In genomic region chr2:107502463-107503079, GRCh38 we compare ENCODE assay signal across 16 cellular contexts.
"Had no signal": no experiment of that assay in that cellular context is flagged by ENCODE, and none has a peak within 500 bp of the region (broad histone marks: within the 10 kb centered on the region; RNA-seq: fewer than 3 reads in every experiment).

No MANE protein-coding gene starts in this region.

- H3K4me1 ChIP-seq: breast epithelium, foreskin keratinocyte, left lung had no signal

- H3K9me3 Mint-ChIP-seq: activated naive CD8-positive, alpha-beta T cell treated with anti-CD3 and anti-CD28 coated beads for 36 hours; activated T-helper 1 cell treated with anti-CD3 and anti-CD28 coated beads, Interleukin-12 subunit alpha, Interleukin-12 subunit beta, Interleukin-2, Interleukin-4 antibody, amounts not matched to agents 30 ng/mL and 10 ng/mL and 1 ng/mL, durations not matched to agents 14 hours and 24 hours and 36 hours; stimulated activated effector memory CD8-positive, alpha-beta T cell treated with anti-CD3 and anti-CD28 coated beads, Interleukin-12 subunit alpha, Interleukin-12 subunit beta, amount 100 ng/mL, for 72 hours had no signal

- ATAC-seq: foreskin keratinocyte; left lung; mucosa of descending colon; naive thymus-derived CD4-positive, alpha-beta T cell; stimulated activated effector memory CD8-positive, alpha-beta T cell treated with anti-CD3 and anti-CD28 coated beads, Interleukin-12 subunit alpha, Interleukin-12 subunit beta, amount 100 ng/mL, for 72 hours had no signal

- H3K27ac ChIP-seq: breast epithelium, foreskin keratinocyte, left lung had no signal

- H3K27me3 Mint-ChIP-seq: activated naive CD8-positive, alpha-beta T cell treated with anti-CD3 and anti-CD28 coated beads for 36 hours; naive thymus-derived CD4-positive, alpha-beta T cell had no signal

- H3K9me3 ChIP-seq: breast epithelium, left lung, mucosa of descending colon had no signal

- DNase-seq: activated CD4-positive, CD25-positive, alpha-beta regulatory T cell treated with anti-CD3 and anti-CD28 coated beads, Interleukin-2, amount 50 U/mL, for 72 hours; activated naive CD8-positive, alpha-beta T cell treated with anti-CD3 and anti-CD28 coated beads for 36 hours; anterior cingulate cortex; cerebellar nuclear complex; effector CD8-positive, alpha-beta T cell; foreskin keratinocyte; kidney; left lung; mammary epithelial cell; mucosa of descending colon; naive thymus-derived CD4-positive, alpha-beta T cell; retina; T-helper 9 cell had no signal

- H3K36me3 ChIP-seq: breast epithelium, left lung had no signal

- H3K36me3 Mint-ChIP-seq: activated naive CD8-positive, alpha-beta T cell treated with anti-CD3 and anti-CD28 coated beads for 36 hours; naive thymus-derived CD4-positive, alpha-beta T cell; stimulated activated effector memory CD8-positive, alpha-beta T cell treated with anti-CD3 and anti-CD28 coated beads, Interleukin-12 subunit alpha, Interleukin-12 subunit beta, amount 100 ng/mL, for 72 hours had no signal

- H3K27ac Mint-ChIP-seq: activated naive CD8-positive, alpha-beta T cell treated with anti-CD3 and anti-CD28 coated beads for 36 hours; activated T-helper 1 cell treated with anti-CD3 and anti-CD28 coated beads, Interleukin-12 subunit alpha, Interleukin-12 subunit beta, Interleukin-2, Interleukin-4 antibody, amounts not matched to agents 30 ng/mL and 10 ng/mL and 1 ng/mL, durations not matched to agents 14 hours and 24 hours and 36 hours; naive thymus-derived CD4-positive, alpha-beta T cell; stimulated activated effector memory CD8-positive, alpha-beta T cell treated with anti-CD3 and anti-CD28 coated beads, Interleukin-12 subunit alpha, Interleukin-12 subunit beta, amount 100 ng/mL, for 72 hours had no signal

- H3K4me1 Mint-ChIP-seq: activated naive CD8-positive, alpha-beta T cell treated with anti-CD3 and anti-CD28 coated beads for 36 hours; naive thymus-derived CD4-positive, alpha-beta T cell; stimulated activated effector memory CD8-positive, alpha-beta T cell treated with anti-CD3 and anti-CD28 coated beads, Interleukin-12 subunit alpha, Interleukin-12 subunit beta, amount 100 ng/mL, for 72 hours had no signal

- H3K4me3 ChIP-seq: breast epithelium, left lung, mucosa of descending colon had no signal

- H3K27me3 ChIP-seq: breast epithelium, foreskin keratinocyte, left lung had no signal

- H3K4me3 Mint-ChIP-seq: activated naive CD8-positive, alpha-beta T cell treated with anti-CD3 and anti-CD28 coated beads for 36 hours; activated T-helper 1 cell treated with anti-CD3 and anti-CD28 coated beads, Interleukin-12 subunit alpha, Interleukin-12 subunit beta, Interleukin-2, Interleukin-4 antibody, amounts not matched to agents 30 ng/mL and 10 ng/mL and 1 ng/mL, durations not matched to agents 14 hours and 24 hours and 36 hours; naive thymus-derived CD4-positive, alpha-beta T cell; stimulated activated effector memory CD8-positive, alpha-beta T cell treated with anti-CD3 and anti-CD28 coated beads, Interleukin-12 subunit alpha, Interleukin-12 subunit beta, amount 100 ng/mL, for 72 hours had no signal
